In genomic region chr20:3543901-3544507, GRCh38 we compare ENCODE assay signal across 20 cellular contexts.
DNase-seq lines count a peak whose midpoint lies in the region; ATAC-seq, FAIRE-seq and TF ChIP-seq lines count a peak whose summit lies in the region.
"Had no signal": no experiment of that assay in that cellular context is flagged by ENCODE, and none has a peak within 500 bp of the region (broad histone marks: within the 10 kb centered on the region; RNA-seq: fewer than 3 reads in every experiment).

No MANE protein-coding gene starts in this region.

- H3K9me3 ChIP-seq in AG04450 (ENCODE audit: control insufficient read depth, insufficient read depth, low read length) (no peaks in the 10 kb centered on the region), PC-3 (ENCODE audit: low read length) (no peaks in the 10 kb centered on the region), HepG2 (ENCODE audit: low read length) (no peaks in the 10 kb centered on the region), OCI-LY7 (ENCODE audit: low read length) (no peaks in the 10 kb centered on the region)
- H3K9me3 ChIP-seq: upper lobe of right lung had no signal

- no peak for TF ChIP-seq POLR2A in HepG2 (IDR thresholded peaks at IDR 0.05; ENCODE audit: insufficient read depth in 1 of 2, low read depth in 2 of 2, low read length in 2 of 2)

- H3K36me3 ChIP-seq in PC-3 (ENCODE audit: low read depth, low read length) = peaks cover 10% of the 10 kb centered on the region; the same call in 1 of the 2 replicates
- H3K36me3 ChIP-seq in bronchial epithelial cell (ENCODE audit: control insufficient read depth, insufficient read depth, low read length) = peaks cover 4% of the 10 kb centered on the region
- H3K36me3 ChIP-seq in HepG2 (replicated peaks in 1 of 2; ENCODE audit: control insufficient read depth in 1 of 2, insufficient read depth in 2 of 2, low read length in 2 of 2) = peaks cover 3 to 15% of the 10 kb centered on the region in 2 experiments
- no peaks in the 10 kb centered on the region for H3K36me3 ChIP-seq in OCI-LY7 (ENCODE audit: insufficient read depth, low read length)

- WGBS in HepG2 (ENCODE audit: low lambda C conversion rate) = 96% methylated on average over 6 of the region's 6 CpGs

- peaks cover 11% of the 10 kb centered on the region for H3K4me1 ChIP-seq in PC-3 (ENCODE audit: insufficient read depth, low read length)
- H3K4me1 ChIP-seq in HepG2 (ENCODE audit: insufficient read depth, low read length) = peaks cover 77% of the 10 kb centered on the region
- no peaks in the 10 kb centered on the region for H3K4me1 ChIP-seq in OCI-LY7 (ENCODE audit: insufficient read depth, low read length, poor library complexity, severe bottlenecking)
- H3K4me1 ChIP-seq: parathyroid adenoma, upper lobe of right lung had no signal

- peaks cover 15% of the 10 kb centered on the region for H3K36me3 Mint-ChIP-seq in mesothelial cell of epicardium

- no peaks in the 10 kb centered on the region for H3F3A ChIP-seq in PC-3 (ENCODE audit: low read length, unreplicated experiment)

- no peak overlapping the region for H3K4me3 Mint-ChIP-seq in mesothelial cell of epicardium
- H3K4me3 Mint-ChIP-seq: activated CD8-positive, alpha-beta memory T cell treated with anti-CD3 and anti-CD28 coated beads, Interleukin-2, amount 10 ng/mL, durations not matched to agents 7 days and 5 days; T-helper 17 cell had no signal

- TF ChIP-seq EP300 in HepG2 (IDR thresholded peaks at IDR 0.05; ENCODE audit: low read depth in 2 of 2, low read length in 2 of 2) = no peak
- TF ChIP-seq EP300 in HepG2 (CRISPR knock-in tag; IDR thresholded peaks at IDR 0.05; ENCODE audit: borderline replicate concordance) = peak; percentile 51; the same call in 1 of the 2 replicates

- H3K27me3 ChIP-seq in AG04450 (ENCODE audit: control insufficient read depth, insufficient read depth, low read length) (no peaks in the 10 kb centered on the region), PC-3 (ENCODE audit: low read length) (no peaks in the 10 kb centered on the region), bronchial epithelial cell (ENCODE audit: control insufficient read depth, insufficient read depth, low read length) (no peaks in the 10 kb centered on the region), HepG2 (ENCODE audit: control insufficient read depth in 1 of 2, insufficient read depth in 2 of 2, low read length in 2 of 2) (no peaks in the 10 kb centered on the region)
- H3K27me3 ChIP-seq: upper lobe of right lung had no signal

- no peaks in the 10 kb centered on the region for H3K27me3 Mint-ChIP-seq in mesothelial cell of epicardium (ENCODE audit: low read depth)
- H3K27me3 Mint-ChIP-seq: activated CD8-positive, alpha-beta memory T cell treated with anti-CD3 and anti-CD28 coated beads, Interleukin-2, amount 10 ng/mL, durations not matched to agents 7 days and 5 days; T-helper 17 cell had no signal

- no peak overlapping the region for H2AFZ ChIP-seq in PC-3 (ENCODE audit: low read length)
- H2AFZ ChIP-seq in HepG2 (ENCODE audit: low read length) = no peak overlapping the region
- H2AFZ ChIP-seq in OCI-LY7 (ENCODE audit: low read length) = no peak overlapping the region
- H2AFZ ChIP-seq: parathyroid adenoma had no signal

- peaks cover 5% of the 10 kb centered on the region for H3K4me1 Mint-ChIP-seq in mesothelial cell of epicardium
- H3K4me1 Mint-ChIP-seq: activated CD8-positive, alpha-beta memory T cell treated with anti-CD3 and anti-CD28 coated beads, Interleukin-2, amount 10 ng/mL, durations not matched to agents 7 days and 5 days had no signal

- H3K4me2 ChIP-seq in PC-3 (ENCODE audit: low read length) = no peak overlapping the region
- H3K4me2 ChIP-seq in HepG2 (ENCODE audit: low read depth, low read length) = no peak overlapping the region
- H3K4me2 ChIP-seq in OCI-LY7 (ENCODE audit: low read length) = no peak overlapping the region
- H3K4me2 ChIP-seq: KMS-11 had no signal

- CTCF ChIA-PET in AG04450 (lab: Charles Lee) (no interaction called here), PC-3 (lab: Charles Lee) (no interaction called here), HepG2 (lab: Yijun Ruan, JAX; ENCODE audit: low intra/inter-chr PET ratio, low total read pairs) (no interaction called here), OCI-LY7 (lab: Charles Lee; ENCODE audit: unreplicated experiment) (no interaction called here)

- H3K9me2 ChIP-seq in PC-3 (replicated peaks; ENCODE audit: low read length) (no peaks in the 10 kb centered on the region), OCI-LY7 (ENCODE audit: insufficient read depth, low read length) (no peaks in the 10 kb centered on the region)

- no peak for ATAC-seq in PC-3
- no peak for ATAC-seq in HepG2
- no peak for ATAC-seq in HG03378 (IDR thresholded peaks at IDR 0.05; ENCODE audit: unreplicated experiment)
- ATAC-seq: activated CD8-positive, alpha-beta memory T cell treated with anti-CD3 and anti-CD28 coated beads, Interleukin-2, amount 10 ng/mL, durations not matched to agents 7 days and 5 days; left lobe of liver; stimulated activated naive CD8-positive, alpha-beta T cell treated with anti-CD3 and anti-CD28 coated beads, Interleukin-15, Interleukin-2, amounts not matched to agents 100 U/mL and 50 U/mL, for 24 hours; T-helper 17 cell; upper lobe of right lung had no signal

- H3K79me2 ChIP-seq in PC-3 (ENCODE audit: low read length) (no peaks in the 10 kb centered on the region), HepG2 (ENCODE audit: insufficient read depth, low read length) (no peaks in the 10 kb centered on the region), OCI-LY7 (ENCODE audit: insufficient read depth, low read depth, low read length) (no peaks in the 10 kb centered on the region)
- H3K79me2 ChIP-seq: parathyroid adenoma had no signal

- intact Hi-C loops in PC-3 (cut with micrococcal nuclease) = no loop called here
- intact Hi-C loops in HepG2 (cut with micrococcal nuclease; ENCODE audit: unreplicated experiment) = loop anchor here (10.0 kb wide), 1 partner anchor 139 kb away; the partner anchor contains the start of gene DNAAF9
- intact Hi-C loops in OCI-LY7 (cut with micrococcal nuclease; ENCODE audit: unreplicated experiment) = no loop called here

- no peak overlapping the region for H3K4me3 ChIP-seq in AG04450 (ENCODE audit: low read depth, low read length)
- H3K4me3 ChIP-seq in PC-3 (ENCODE audit: low read length) = no peak overlapping the region
- no peak overlapping the region for H3K4me3 ChIP-seq in bronchial epithelial cell (ENCODE audit: low read depth, low read length)
- no peak overlapping the region for H3K4me3 ChIP-seq in HepG2 (replicated peaks in 1 of 3; ENCODE audit: insufficient read depth in 1 of 3, low read depth in 2 of 3, low read length in 3 of 3)
- no peak overlapping the region for H3K4me3 ChIP-seq in OCI-LY7 (ENCODE audit: low read depth, low read length, poor library complexity, severe bottlenecking)
- H3K4me3 ChIP-seq: upper lobe of right lung had no signal

- BruUV-seq in PC-3 (replicated peaks; lab: Mats Ljungman, UMichigan) (no TSS peak), HepG2 (replicated peaks; lab: Mats Ljungman, UMichigan) (no TSS peak), OCI-LY7 (replicated peaks; lab: Mats Ljungman, UMichigan) (no TSS peak)

- FAIRE-seq in bronchial epithelial cell (lab: Jason Lieb, UNC) = peak; percentile 99
- no peak for FAIRE-seq in HepG2 (lab: Jason Lieb, UNC)

- peak; percentile 26 for DNase-seq in AG04450 (ENCODE audit: low read depth, low spot score)
- DNase-seq in PC-3 = peak; percentile 73
- peak; percentile 100 for DNase-seq in bronchial epithelial cell (ENCODE audit: low read depth)
- DNase-seq in HepG2 (ENCODE audit: low spot score) = peak; percentile 78
- no peak for DNase-seq in NCI-H2196 treated with DMSO at 0.1 percent for 48 hours (lab: John Stamatoyannopoulos, UW; ENCODE audit: unreplicated experiment)
- no peak for DNase-seq in mesothelial cell of epicardium (ENCODE audit: low spot score in 2 of 2, unreplicated experiment in 2 of 2)
- DNase-seq in OCI-LY7 (ENCODE audit: low spot score) = no peak
- DNase-seq: activated CD8-positive, alpha-beta memory T cell treated with anti-CD3 and anti-CD28 coated beads, Interleukin-2, amount 10 ng/mL, durations not matched to agents 7 days and 5 days; activated effector memory CD4-positive, alpha-beta T cell treated with anti-CD3 and anti-CD28 coated beads, Interleukin-2, amount 50 U/mL, for 16 hours; anterior cingulate cortex; cortex of kidney; hippocampal formation; NCI-H1417; stimulated activated naive CD8-positive, alpha-beta T cell treated with anti-CD3 and anti-CD28 coated beads, Interleukin-15, Interleukin-2, amounts not matched to agents 100 U/mL and 50 U/mL, for 24 hours; T-helper 17 cell; upper lobe of right lung had no signal

- H4K20me1 ChIP-seq in PC-3 (ENCODE audit: low read length) = 0 out of 2 replicates have a peak, but pooled peaks cover 4% of the 10 kb centered on the region
- H4K20me1 ChIP-seq in HepG2 (ENCODE audit: insufficient read depth, low read length) = no peaks in the 10 kb centered on the region
- no peaks in the 10 kb centered on the region for H4K20me1 ChIP-seq in OCI-LY7 (ENCODE audit: insufficient read depth, low read length)

- no peak overlapping the region for H3K9ac ChIP-seq in PC-3 (ENCODE audit: low read length)
- H3K9ac ChIP-seq in HepG2 (ENCODE audit: insufficient read depth, low read depth, low read length) = no peak overlapping the region
- H3K9ac ChIP-seq: KMS-11, parathyroid adenoma had no signal

- H3K9me3 Mint-ChIP-seq in mesothelial cell of epicardium = no peaks in the 10 kb centered on the region

- TF ChIP-seq RAD21 in HepG2 (CRISPR knock-in tag; IDR thresholded peaks at IDR 0.05) = no peak

- POLR2A ChIA-PET in AG04450 (lab: Yijun Ruan, JAX) (interaction anchor here (0.8 kb wide), 1 partner anchor 13 kb away, joined by 3 read pairs; no protein-coding TSS in a partner anchor), PC-3 (lab: Charles Lee; ENCODE audit: unreplicated experiment) (no interaction called here), HepG2 (lab: Yijun Ruan, JAX) (interaction anchor here (1.0 kb wide), 2 partner anchors 73 to 322 kb away, joined by 3 to 4 read pairs; partner anchors contain the start of gene ATRN), OCI-LY7 (lab: Charles Lee) (no interaction called here)

- no peak overlapping the region for H3K27ac Mint-ChIP-seq in mesothelial cell of epicardium
- H3K27ac Mint-ChIP-seq: activated CD8-positive, alpha-beta memory T cell treated with anti-CD3 and anti-CD28 coated beads, Interleukin-2, amount 10 ng/mL, durations not matched to agents 7 days and 5 days; T-helper 17 cell had no signal

- in situ Hi-C loops in HepG2 (cut with HindIII; ENCODE audit: extremely low pct_ligation_motif_present, low pct_unique_long_range_greater_than_20kb) = no loop called here

- TF ChIP-seq CTCF in AG04450 (IDR thresholded peaks at IDR 0.05; ENCODE audit: low read depth, low read length) (no peak), PC-3 (conservative IDR thresholded peaks at IDR 0.05; ENCODE audit: low read depth, low read length) (no peak), bronchial epithelial cell (IDR thresholded peaks at IDR 0.05; ENCODE audit: insufficient read depth, low read length, severe bottlenecking) (no peak), HepG2 (CRISPR knock-in tag; IDR thresholded peaks at IDR 0.05) (no peak), mesothelial cell of epicardium (IDR thresholded peaks at IDR 0.05; ENCODE audit: unreplicated experiment) (no peak), OCI-LY7 (conservative IDR thresholded peaks at IDR 0.05; ENCODE audit: low read length) (no peak)

- no peak overlapping the region for H3K27ac ChIP-seq in AG04450 (ENCODE audit: low read depth, low read length)
- no peak overlapping the region for H3K27ac ChIP-seq in PC-3 (ENCODE audit: low read length)
- H3K27ac ChIP-seq in HepG2 (ENCODE audit: extremely low read length, insufficient read depth, low read length) = peak overlapping the region; percentile 86
- H3K27ac ChIP-seq in OCI-LY7 (ENCODE audit: low read depth, low read length, poor library complexity, severe bottlenecking) = no peak overlapping the region
- H3K27ac ChIP-seq: KMS-11, parathyroid adenoma, upper lobe of right lung had no signal

Comparison
In these comparisons a context has a peak if more than half of its experiments do, and no peak if none do; other contexts are left out.
1. DNase-seq: peak in AG04450 (single experiment), PC-3 (single experiment), bronchial epithelial cell (single experiment) and HepG2 (single experiment); none in NCI-H2196 treated with DMSO at 0.1 percent for 48 hours (single experiment), mesothelial cell of epicardium (0 of 2) and OCI-LY7 (single experiment).
2. POLR2A ChIA-PET loops: an anchor here in AG04450 (0.8 kb wide) and HepG2 (1.0 kb wide); none called in PC-3 and OCI-LY7.